ENCODE assay signal across 10 cellular contexts in genomic region chr5:132807163-132807838, GRCh38. TPM values are rescaled to one million over a fixed set of nuclear protein-coding genes. Genes with fewer than 3 reads are reported as not detected.
DNase-seq lines count a peak whose midpoint lies in the region; ATAC-seq and TF ChIP-seq lines count a peak whose summit lies in the region.
"Had no signal": no experiment of that assay in that cellular context is flagged by ENCODE, and none has a peak within 500 bp of the region (broad histone marks: within the 10 kb centered on the region; RNA-seq: fewer than 3 reads in every experiment).

No MANE protein-coding gene starts in this region.

- no peaks in the 10 kb centered on the region for H3K9me3 Mint-ChIP-seq in stimulated activated effector memory CD8-positive, alpha-beta T cell treated with anti-CD3 and anti-CD28 coated beads, Interleukin-12 subunit alpha, Interleukin-12 subunit beta, amount 100 ng/mL, for 72 hours

- H3K4me3 ChIP-seq in astrocyte of the spinal cord (ENCODE audit: low read depth, low read length) (no peak overlapping the region), mucosa of descending colon (no peak overlapping the region)
- H3K4me3 ChIP-seq: GM23248, lung had no signal

- no peaks in the 10 kb centered on the region for H3K4me1 Mint-ChIP-seq in stimulated activated effector memory CD8-positive, alpha-beta T cell treated with anti-CD3 and anti-CD28 coated beads, Interleukin-12 subunit alpha, Interleukin-12 subunit beta, amount 100 ng/mL, for 72 hours

- intact Hi-C loops in mucosa of descending colon (cut with DNase I, micrococcal nuclease): no loop called here

- H3K9me3 ChIP-seq in mucosa of descending colon: no peaks in the 10 kb centered on the region

- H3K36me3 ChIP-seq in mucosa of descending colon (ENCODE audit: low read depth): no peaks in the 10 kb centered on the region

- H3K27ac Mint-ChIP-seq in stimulated activated effector memory CD8-positive, alpha-beta T cell treated with anti-CD3 and anti-CD28 coated beads, Interleukin-12 subunit alpha, Interleukin-12 subunit beta, amount 100 ng/mL, for 72 hours: no peak overlapping the region

- DNase-seq in CMK (ENCODE audit: low read depth): peak; percentile 65
- peak; percentile 65 for DNase-seq in HuH-7.5 (ENCODE audit: low spot score)
- no peak for DNase-seq in astrocyte of the spinal cord (ENCODE audit: low read depth, low spot score)
- peak; percentile 90 to 93 (median 91) for DNase-seq in mucosa of descending colon
- no peak for DNase-seq in GM19240 (ENCODE audit: insufficient read length, low spot score)
- DNase-seq in stimulated activated effector memory CD8-positive, alpha-beta T cell treated with anti-CD3 and anti-CD28 coated beads, Interleukin-12 subunit alpha, Interleukin-12 subunit beta, amount 100 ng/mL, for 72 hours (ENCODE audit: low spot score in 2 of 2): no peak
- no peak for DNase-seq in G401 (ENCODE audit: low spot score)
- no peak for DNase-seq in AG08395 (ENCODE audit: low spot score)
- DNase-seq: GM23248 had no signal

- H3K4me3 Mint-ChIP-seq in stimulated activated effector memory CD8-positive, alpha-beta T cell treated with anti-CD3 and anti-CD28 coated beads, Interleukin-12 subunit alpha, Interleukin-12 subunit beta, amount 100 ng/mL, for 72 hours: no peak overlapping the region

- ATAC-seq in mucosa of descending colon: peak; percentile 99
- no peak for ATAC-seq in stimulated activated effector memory CD8-positive, alpha-beta T cell treated with anti-CD3 and anti-CD28 coated beads, Interleukin-12 subunit alpha, Interleukin-12 subunit beta, amount 100 ng/mL, for 72 hours

- in situ Hi-C loops in astrocyte of the spinal cord (cut with HindIII; ENCODE audit: low sequenced_read_pairs) (no loop called here), G401 (cut with HindIII; ENCODE audit: low sequenced_read_pairs) (no loop called here)

- TF ChIP-seq CTCF in astrocyte of the spinal cord (IDR thresholded peaks at IDR 0.05; ENCODE audit: low read depth, low read length) (peak; percentile 14), mucosa of descending colon (IDR thresholded peaks at IDR 0.05) (peak; percentile 39)

- no peaks in the 10 kb centered on the region for H3K36me3 Mint-ChIP-seq in stimulated activated effector memory CD8-positive, alpha-beta T cell treated with anti-CD3 and anti-CD28 coated beads, Interleukin-12 subunit alpha, Interleukin-12 subunit beta, amount 100 ng/mL, for 72 hours

- peaks cover 13% of the 10 kb centered on the region for H3K4me1 ChIP-seq in mucosa of descending colon (ENCODE audit: low read depth)

RNA-seq across cellular contexts. Expression of gene SOWAHA, which starts 5.8 kb away (rescaled TPM):
- total RNA-seq in mucosa of descending colon: 10 to 100 TPM; 11.6 to 44.5 (median 24.3) TPM
- 0.78 and 1.1 TPM in 2 replicates for total RNA-seq in G401 (2014; rRNA removed; shearing (Covaris generic))
- total RNA-seq: GM23248 had no signal

RNA-seq across cellular contexts. Expression of gene SHROOM1, which starts 23.1 kb away (rescaled TPM):
- total RNA-seq in mucosa of descending colon: 10 to 100 TPM; 37.3 to 93.5 (median 63.0) TPM
- 3.1 and 5.9 TPM in 2 replicates for total RNA-seq in G401 (2014; rRNA removed; shearing (Covaris generic))

RNA-seq across cellular contexts. Expression of gene SEPTIN8, which starts 30.3 kb away (rescaled TPM):
- total RNA-seq in mucosa of descending colon: 10 to 100 TPM; 49.9 to 64.7 (median 61.1) TPM
- total RNA-seq in G401 (2014; rRNA removed; shearing (Covaris generic)): 33.3 and 47.8 TPM in 2 replicates

RNA-seq across cellular contexts. Expression of gene GDF9, which starts 59.0 kb away (rescaled TPM):
- under 1 TPM; 0.28 to 0.41 (median 0.36) TPM for total RNA-seq in mucosa of descending colon
- total RNA-seq in G401 (2014; rRNA removed; shearing (Covaris generic)): 0.12 and 1.3 TPM in 2 replicates

RNA-seq across cellular contexts. Expression of gene UQCRQ, which starts 59.1 kb away (rescaled TPM):
- 100 to 1,000 TPM; 448 to 727 (median 690) TPM for total RNA-seq in mucosa of descending colon
- 108 and 215 TPM in 2 replicates for total RNA-seq in G401 (2014; rRNA removed; shearing (Covaris generic))

Comparison
In these comparisons a context has a peak if more than half of its experiments do, and no peak if none do; other contexts are left out.
1. DNase-seq: peak in CMK (single experiment), HuH-7.5 (single experiment) and mucosa of descending colon (3 of 3); none in astrocyte of the spinal cord (single experiment), GM19240 (single experiment), stimulated activated effector memory CD8-positive, alpha-beta T cell treated with anti-CD3 and anti-CD28 coated beads, Interleukin-12 subunit alpha, Interleukin-12 subunit beta, amount 100 ng/mL, for 72 hours (0 of 2), G401 (single experiment) and AG08395 (single experiment).